In the genomic region with DNA sequence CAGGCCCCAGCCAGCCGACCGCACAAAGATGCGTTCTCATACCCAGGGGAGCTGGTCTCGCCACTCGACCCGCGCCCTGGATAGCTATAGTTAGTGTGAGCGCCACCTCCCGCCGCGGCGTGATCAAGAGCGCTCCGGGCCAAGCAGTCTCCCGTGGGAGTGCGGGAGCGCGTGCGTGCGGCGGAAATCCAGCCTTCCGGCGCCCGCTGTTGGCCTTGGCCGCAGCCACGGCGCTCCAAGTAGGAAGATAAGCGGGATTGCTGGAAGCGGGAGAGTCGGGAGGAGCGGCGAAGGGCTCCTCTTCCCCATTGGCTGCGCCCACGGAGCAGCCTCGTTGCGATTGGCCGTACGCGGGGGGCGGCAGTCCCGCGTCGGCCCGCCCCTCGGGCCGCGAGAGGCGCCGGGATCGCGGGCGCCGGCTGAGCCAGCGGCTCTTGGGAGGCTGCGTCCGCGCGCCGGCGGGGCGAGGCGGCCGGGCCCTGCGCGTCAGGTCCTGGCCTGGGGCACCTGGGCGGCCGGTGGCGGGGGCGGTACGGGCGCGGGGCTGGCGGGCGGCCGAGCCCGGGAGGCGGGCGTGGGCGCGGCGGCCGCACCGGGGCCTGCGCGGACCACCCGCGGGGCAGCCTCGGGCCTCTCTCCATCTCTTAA, we compare ENCODE assay signal across 8 cellular contexts. TPM values are rescaled to one million over a fixed set of nuclear protein-coding genes. Genes with fewer than 3 reads are reported as not detected.
DNase-seq lines count a peak whose midpoint lies in the region; ATAC-seq and TF ChIP-seq lines count a peak whose summit lies in the region.
"Not testable (repeated sequence)": the region's sequence is repeated elsewhere in the genome, so short reads cannot be mapped to it uniquely, and the experiment has no call there.

No MANE protein-coding gene starts in this region.

- DNase-seq in D341Med (ENCODE audit: low spot score) = peak; percentile 88
- DNase-seq in M059J (ENCODE audit: low read depth) = peak; percentile 63
- DNase-seq in activated CD4-positive, alpha-beta T cell treated with anti-CD3 and anti-CD28 coated beads, Interleukin-2, amount 10 ng/mL, durations not matched to agents 24 days and 14 days = peak; percentile 84
- peak in 1 of 2 donors; percentile 75 for DNase-seq in ascending aorta (ENCODE audit: low spot score in 2 of 2)
- DNase-seq in fibroblast of villous mesenchyme (ENCODE audit: low read depth) = peak; percentile 79
- not testable (repeated sequence) for DNase-seq in mesendoderm
- DNase-seq in gastrocnemius medialis = peak; percentile 34 to 73

- in situ Hi-C loops in gastrocnemius medialis (cut with MboI; ENCODE audit: low sequenced_read_pairs in 4 of 4) = not testable (repeated sequence)

- not testable (repeated sequence) for H3K4me2 ChIP-seq in mesendoderm (ENCODE audit: low read length)

- not testable (repeated sequence) for H3K23ac ChIP-seq in mesendoderm (ENCODE audit: low read length)

- H2BK120ac ChIP-seq in mesendoderm (ENCODE audit: low read depth, low read length) = not testable (repeated sequence)

- H4K8ac ChIP-seq in mesendoderm (ENCODE audit: low read depth, low read length) = not testable (repeated sequence)

- H3K79me2 ChIP-seq in mesendoderm (ENCODE audit: control insufficient read depth, insufficient read depth, low read length) = not testable (repeated sequence)

- H3K4ac ChIP-seq in mesendoderm (ENCODE audit: low read depth, low read length) = not testable (repeated sequence)

- H3K36me3 ChIP-seq in ascending aorta; mesendoderm (ENCODE audit: control insufficient read depth, insufficient read depth, low read length); gastrocnemius medialis; thymus (ENCODE audit: control insufficient read depth, insufficient read depth): not testable (repeated sequence)

- H3K27me3 Mint-ChIP-seq in activated CD4-positive, alpha-beta T cell treated with anti-CD3 and anti-CD28 coated beads, Interleukin-2, amount 10 ng/mL, durations not matched to agents 24 days and 14 days = not testable (repeated sequence)

- not testable (repeated sequence) for H3K27me3 ChIP-seq in ascending aorta; mesendoderm (ENCODE audit: insufficient read depth, low read length, poor library complexity); gastrocnemius medialis; thymus (ENCODE audit: control insufficient read depth, insufficient read depth)

- H3K56ac ChIP-seq in mesendoderm (ENCODE audit: low read length) = peak overlapping the region; percentile 42

- H3K4me1 ChIP-seq in ascending aorta; mesendoderm (ENCODE audit: control insufficient read depth, low read depth, low read length); gastrocnemius medialis; thymus (ENCODE audit: control insufficient read depth, insufficient read depth, low read length): not testable (repeated sequence)

- not testable (repeated sequence) for H3K9ac ChIP-seq in mesendoderm (ENCODE audit: low read length)

- not testable (repeated sequence) for H2BK5ac ChIP-seq in mesendoderm (ENCODE audit: low read length)

- not testable (repeated sequence) for H3K4me1 Mint-ChIP-seq in activated CD4-positive, alpha-beta T cell treated with anti-CD3 and anti-CD28 coated beads, Interleukin-2, amount 10 ng/mL, durations not matched to agents 24 days and 14 days

- not testable (repeated sequence) for H2AK5ac ChIP-seq in mesendoderm (ENCODE audit: low read length)

- H3K9me3 Mint-ChIP-seq in activated CD4-positive, alpha-beta T cell treated with anti-CD3 and anti-CD28 coated beads, Interleukin-2, amount 10 ng/mL, durations not matched to agents 24 days and 14 days = not testable (repeated sequence)

- intact Hi-C loops in activated CD4-positive, alpha-beta T cell treated with anti-CD3 and anti-CD28 coated beads, Interleukin-2, amount 10 ng/mL, durations not matched to agents 24 days and 14 days (cut with micrococcal nuclease); ascending aorta (cut with DNase I); gastrocnemius medialis (cut with DNase I; ENCODE audit: low total_unique reads): not testable (repeated sequence)

- TF ChIP-seq CTCF in ascending aorta (IDR thresholded peaks at IDR 0.05); fibroblast of villous mesenchyme (IDR thresholded peaks at IDR 0.05; ENCODE audit: insufficient read depth, low read depth, low read length); gastrocnemius medialis (IDR thresholded peaks at IDR 0.05 in 4 of 5, conservative IDR thresholded peaks at IDR 0.05 in 1 of 5): not testable (repeated sequence)

- H3K27ac ChIP-seq in ascending aorta (peak overlapping the region in 1 of 2 donors; percentile 62), gastrocnemius medialis (peak overlapping the region; percentile 62 to 84 (median 72))
- not testable (repeated sequence) for H3K27ac ChIP-seq in mesendoderm (ENCODE audit: low read depth, low read length); thymus (ENCODE audit: low read depth)

- H3K79me1 ChIP-seq in mesendoderm (ENCODE audit: low read length) = not testable (repeated sequence)

- H4K5ac ChIP-seq in mesendoderm (ENCODE audit: low read length) = not testable (repeated sequence)

- not testable (repeated sequence) for H3K4me3 Mint-ChIP-seq in activated CD4-positive, alpha-beta T cell treated with anti-CD3 and anti-CD28 coated beads, Interleukin-2, amount 10 ng/mL, durations not matched to agents 24 days and 14 days

- H3K36me3 Mint-ChIP-seq in activated CD4-positive, alpha-beta T cell treated with anti-CD3 and anti-CD28 coated beads, Interleukin-2, amount 10 ng/mL, durations not matched to agents 24 days and 14 days (ENCODE audit: low read depth) = not testable (repeated sequence)

- WGBS in mesendoderm (ENCODE audit: extremely low coverage, insufficient coverage, low lambda C conversion rate) = no CpG with 5 or more reads among the region's 88 CpGs
- WGBS in thymus = 17% methylated on average over 30 of the region's 88 CpGs

- TF ChIP-seq POLR2A in gastrocnemius medialis (IDR thresholded peaks at IDR 0.05) = not testable (repeated sequence)

- not testable (repeated sequence) for H3K27ac Mint-ChIP-seq in activated CD4-positive, alpha-beta T cell treated with anti-CD3 and anti-CD28 coated beads, Interleukin-2, amount 10 ng/mL, durations not matched to agents 24 days and 14 days

- not testable (repeated sequence) for H3K18ac ChIP-seq in mesendoderm (ENCODE audit: low read length)

- peak overlapping the region; percentile 45 to 62 for H3K4me3 ChIP-seq in ascending aorta
- peak overlapping the region; percentile 50 for H3K4me3 ChIP-seq in fibroblast of villous mesenchyme (ENCODE audit: low read depth, low read length)
- H3K4me3 ChIP-seq in mesendoderm (ENCODE audit: low read length) = not testable (repeated sequence)
- peak overlapping the region; percentile 37 to 61 (median 52) for H3K4me3 ChIP-seq in gastrocnemius medialis
- peak overlapping the region; percentile 37 for H3K4me3 ChIP-seq in thymus (ENCODE audit: low read length)

- H2BK15ac ChIP-seq in mesendoderm (replicated peaks; ENCODE audit: low read depth) = not testable (repeated sequence)

- not testable (repeated sequence) for ATAC-seq in gastrocnemius medialis

- H3K9me3 ChIP-seq in ascending aorta; gastrocnemius medialis; thymus (ENCODE audit: control insufficient read depth): not testable (repeated sequence)

RNA-seq across cellular contexts. Expression of gene GOLGA6L22, which starts 35.9 kb away (rescaled TPM):
- not detected in 2 replicates for total RNA-seq in M059J (2014; rRNA removed; shearing (Covaris generic))
- not detected in 2 replicates for total RNA-seq in activated CD4-positive, alpha-beta T cell treated with anti-CD3 and anti-CD28 coated beads, Interleukin-2, amount 10 ng/mL, durations not matched to agents 24 days and 14 days
- not detected for total RNA-seq in ascending aorta
- not detected in 2 replicates for total RNA-seq in fibroblast of villous mesenchyme
- 0.01 TPM for polyA plus RNA-seq in mesendoderm (2013, experiment 1 of 2)
- not detected for polyA plus RNA-seq in mesendoderm (2013, experiment 2 of 2)
- total RNA-seq in gastrocnemius medialis = not detected
- 0.05 TPM for polyA plus RNA-seq in thymus
